9 cellular contexts compared by ENCODE assay signal in the genomic region with DNA sequence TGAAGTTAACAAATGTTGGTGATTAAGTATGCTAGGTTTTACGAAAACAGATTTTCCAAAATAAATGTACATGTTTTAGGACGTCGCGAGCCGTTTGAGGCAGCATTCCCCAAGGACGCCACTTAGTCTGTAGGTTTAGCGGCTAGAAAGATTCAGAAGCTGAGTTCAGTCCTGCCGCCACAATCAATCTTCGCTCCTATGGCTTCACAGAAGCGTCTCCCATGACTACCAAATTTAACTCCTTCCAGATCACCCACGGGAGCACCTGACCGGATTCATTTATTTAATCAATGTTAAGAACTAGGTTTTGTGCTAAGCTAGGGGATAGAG. TPM values are rescaled to one million over a fixed set of nuclear protein-coding genes. Genes with fewer than 3 reads are reported as not detected.
DNase-seq lines count a peak whose midpoint lies in the region; ATAC-seq, FAIRE-seq and TF ChIP-seq lines count a peak whose summit lies in the region.
"Had no signal": no experiment of that assay in that cellular context is flagged by ENCODE, and none has a peak within 500 bp of the region (broad histone marks: within the 10 kb centered on the region; RNA-seq: fewer than 3 reads in every experiment).

No MANE protein-coding gene starts in this region.

- no peaks in the 10 kb centered on the region for H3K9me3 ChIP-seq in SK-N-MC (ENCODE audit: low read depth, low read length)
- H3K9me3 ChIP-seq in endothelial cell of umbilical vein (replicated peaks; ENCODE audit: control insufficient read depth, insufficient read depth, low read length) = no peaks in the 10 kb centered on the region
- no peaks in the 10 kb centered on the region for H3K9me3 ChIP-seq in naive thymus-derived CD4-positive, alpha-beta T cell (ENCODE audit: control insufficient read depth in 2 of 3, low read length in 3 of 3)

- POLR2A ChIA-PET in endothelial cell of umbilical vein (lab: Charles Lee) = interaction anchor here (0.6 kb wide), 1 partner anchor 10 kb away, joined by 8 read pairs; no protein-coding TSS in a partner anchor
- POLR2A ChIA-PET in naive thymus-derived CD4-positive, alpha-beta T cell (lab: Charles Lee) = interaction anchor here (1.0 to 2.5 kb wide), 3 partner anchors 194 to 393 kb away, joined by 4 to 9 read pairs (median 7); a partner anchor contains a TSS

- H3K27me3 ChIP-seq in endothelial cell of umbilical vein (ENCODE audit: control insufficient read depth in 2 of 2, insufficient read depth in 2 of 2, low read length in 2 of 2) = no peaks in the 10 kb centered on the region
- H3K27me3 ChIP-seq in naive thymus-derived CD4-positive, alpha-beta T cell (ENCODE audit: control insufficient read depth in 2 of 2, insufficient read depth in 2 of 2, low read length in 2 of 2) = no peaks in the 10 kb centered on the region

- no peak for FAIRE-seq in endothelial cell of umbilical vein (lab: Jason Lieb, UNC)

- no peak for TF ChIP-seq CTCF in endothelial cell of umbilical vein (IDR thresholded peaks at IDR 0.05; ENCODE audit: extremely low read depth in 1 of 2, insufficient read depth in 1 of 2, low read depth in 1 of 2, low read length in 2 of 2)

- TSS peak; percentile 92 for BruUV-seq in endothelial cell of umbilical vein (replicated peaks; lab: Mats Ljungman, UMichigan)

- H3K4me2 ChIP-seq in endothelial cell of umbilical vein (ENCODE audit: insufficient read depth, low read length) = peak overlapping the region; percentile 93

- H3K27ac Mint-ChIP-seq in naive thymus-derived CD4-positive, alpha-beta T cell = peak overlapping the region; percentile 89 to 100 (median 99)

- H3K4me1 ChIP-seq in endothelial cell of umbilical vein (ENCODE audit: control insufficient read depth, extremely low read depth, insufficient read depth, low read length) = peaks cover 18% of the 10 kb centered on the region
- H3K4me1 ChIP-seq in naive thymus-derived CD4-positive, alpha-beta T cell (ENCODE audit: control insufficient read depth in 2 of 2, insufficient read depth in 2 of 2, low read length in 2 of 2) = peaks cover 4 to 12% of the 10 kb centered on the region in 2 donors

- CTCF ChIA-PET in endothelial cell of umbilical vein (lab: Charles Lee) = interaction anchor here (0.5 to 1.6 kb wide), 7 partner anchors 10 to 313 kb away, joined by 3 to 9 read pairs (median 5); a partner anchor contains a TSS
- CTCF ChIA-PET in naive thymus-derived CD4-positive, alpha-beta T cell (lab: Charles Lee) = no interaction called here

- H3K9me1 ChIP-seq in endothelial cell of umbilical vein (replicated peaks; ENCODE audit: control insufficient read depth, extremely low read depth, insufficient read depth, low read length) = no peaks in the 10 kb centered on the region

- dilution Hi-C loops in endothelial cell of umbilical vein (cut with MboI; ENCODE audit: extremely low pct_ligation_motif_present, low sequenced_read_pairs) = no loop called here

- H3K27ac ChIP-seq in SK-N-MC (peak overlapping the region; percentile 94), endothelial cell of umbilical vein (ENCODE audit: insufficient read depth, low read depth, low read length) (peak overlapping the region; percentile 95)
- peak overlapping the region; percentile 94 for H3K27ac ChIP-seq in naive thymus-derived CD4-positive, alpha-beta T cell (ENCODE audit: low read depth, low read length)

- no peak for TF ChIP-seq POLR2A in endothelial cell of umbilical vein (IDR thresholded peaks at IDR 0.05; ENCODE audit: low read depth, low read length)

- intact Hi-C loops in endothelial cell of umbilical vein (cut with micrococcal nuclease) = loop anchor here (10.0 kb wide), 1 partner anchor 110 kb away; a partner anchor contains a TSS
- intact Hi-C loops in naive thymus-derived CD4-positive, alpha-beta T cell (cut with micrococcal nuclease) = loop anchor here (2.0 to 10.0 kb wide), 6 partner anchors 254 to 1870 kb away; a partner anchor contains a TSS

- peaks cover 0 to 10% (median 0%) of the 10 kb centered on the region in 5 donors for H3K36me3 Mint-ChIP-seq in naive thymus-derived CD4-positive, alpha-beta T cell

- peak; percentile 30 for DNase-seq in COR-L47 (lab: John Stamatoyannopoulos, UW)
- no peak for DNase-seq in SK-N-MC (ENCODE audit: low read depth, low spot score)
- no peak for DNase-seq in endothelial cell of umbilical vein (ENCODE audit: low read depth, low spot score)
- peak in 1 of 9 donors; percentile 27 for DNase-seq in naive thymus-derived CD4-positive, alpha-beta T cell
- DNase-seq in RPMI8226 = no peak

- H3K27me3 Mint-ChIP-seq in naive thymus-derived CD4-positive, alpha-beta T cell = peaks cover 0 to 2% (median 0%) of the 10 kb centered on the region in 5 donors

- H3K9me3 Mint-ChIP-seq in naive thymus-derived CD4-positive, alpha-beta T cell = peaks cover 0 to 5% (median 0%) of the 10 kb centered on the region in 11 donors

- peak overlapping the region; percentile 98 for H3K4me3 ChIP-seq in SK-N-MC
- H3K4me3 ChIP-seq in endothelial cell of umbilical vein (replicated peaks in 1 of 3; ENCODE audit: insufficient read depth in 1 of 3, low read depth in 1 of 3, low read length in 3 of 3) = peak overlapping the region; percentile 77 to 84 (median 81)
- peak overlapping the region; percentile 92 for H3K4me3 ChIP-seq in naive thymus-derived CD4-positive, alpha-beta T cell (ENCODE audit: low read length)

- H3K9ac ChIP-seq in SK-N-MC (ENCODE audit: insufficient read length) (peak overlapping the region; percentile 95), endothelial cell of umbilical vein (replicated peaks; ENCODE audit: extremely low read depth, insufficient read depth, low read length) (peak overlapping the region; percentile 95)

- H3K79me2 ChIP-seq in endothelial cell of umbilical vein (ENCODE audit: control insufficient read depth, insufficient read depth, low read length) = peaks cover 42% of the 10 kb centered on the region

- ATAC-seq in HG02981 (IDR thresholded peaks at IDR 0.05; ENCODE audit: unreplicated experiment) (peak; percentile 5), HG03439 (IDR thresholded peaks at IDR 0.05; ENCODE audit: unreplicated experiment) (no peak), HG03139 (IDR thresholded peaks at IDR 0.05; ENCODE audit: unreplicated experiment) (no peak)
- no peak for ATAC-seq in naive thymus-derived CD4-positive, alpha-beta T cell

- peaks cover 12 to 45% (median 40%) of the 10 kb centered on the region in 7 donors for H3K4me1 Mint-ChIP-seq in naive thymus-derived CD4-positive, alpha-beta T cell

- peak overlapping the region; percentile 95 to 100 (median 98) for H3K4me3 Mint-ChIP-seq in naive thymus-derived CD4-positive, alpha-beta T cell

- H2AFZ ChIP-seq in endothelial cell of umbilical vein (ENCODE audit: low read depth, low read length) = peak overlapping the region; percentile 97

- H3K36me3 ChIP-seq in SK-N-MC (ENCODE audit: insufficient read depth, low read length) = peaks cover 18% of the 10 kb centered on the region
- H3K36me3 ChIP-seq in endothelial cell of umbilical vein (ENCODE audit: control insufficient read depth in 2 of 2, extremely low read depth in 1 of 2, insufficient read depth in 2 of 2, low read length in 2 of 2) = peaks cover 0 to 2% of the 10 kb centered on the region in 2 experiments
- peaks cover 0 to 7% (median 0%) of the 10 kb centered on the region in 3 experiments for H3K36me3 ChIP-seq in naive thymus-derived CD4-positive, alpha-beta T cell (ENCODE audit: control insufficient read depth in 2 of 3, insufficient read depth in 3 of 3, low read length in 3 of 3)

- H4K20me1 ChIP-seq in endothelial cell of umbilical vein (replicated peaks; ENCODE audit: control insufficient read depth, extremely low read depth, insufficient read depth, low read length) = no peaks in the 10 kb centered on the region

TF ChIP-seq in endothelial cell of umbilical vein, 7 proteins besides CTCF, POLR2A, EP300 and RAD21:
- no peak for TF ChIP-seq GATA2 (IDR thresholded peaks at IDR 0.05; ENCODE audit: insufficient read depth, insufficient read length, low read depth, low read length)
- TF ChIP-seq EZH2 (IDR thresholded peaks at IDR 0.05; ENCODE audit: borderline replicate concordance, low read depth, low read length, severe bottlenecking) = no peak
- TF ChIP-seq JUN (IDR thresholded peaks at IDR 0.05; ENCODE audit: borderline replicate concordance, insufficient read depth, insufficient read length, low read depth) = no peak
- TF ChIP-seq, protein P1, sequence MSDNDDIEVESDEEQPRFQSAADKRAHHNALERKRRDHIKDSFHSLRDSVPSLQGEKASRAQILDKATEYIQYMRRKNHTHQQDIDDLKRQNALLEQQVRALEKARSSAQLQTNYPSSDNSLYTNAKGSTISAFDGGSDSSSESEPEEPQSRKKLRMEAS (IDR thresholded peaks at IDR 0.05; ENCODE audit: insufficient read depth, insufficient read length) = no peak
- TF ChIP-seq FOS (IDR thresholded peaks at IDR 0.05; ENCODE audit: borderline replicate concordance, insufficient read depth, low read length) = no peak
- TF ChIP-seq POLR2AphosphoS5 (IDR thresholded peaks at IDR 0.05; ENCODE audit: insufficient read depth, low read depth, low read length) = no peak
- no peak for TF ChIP-seq MYC (IDR thresholded peaks at IDR 0.05; ENCODE audit: low read depth, low read length)

RNA-seq across cellular contexts. Expression of a gene that starts 0.8 kb away (rescaled TPM):
- 119 and 131 TPM in 2 replicates for total RNA-seq in endothelial cell of umbilical vein
- polyA plus RNA-seq in endothelial cell of umbilical vein = 9.7 and 16.5 TPM in 2 replicates
- polyA plus RNA-seq in endothelial cell of umbilical vein (2011; cell fraction: cytosol; rRNA removed) = 15.6 and 19.3 TPM in 2 replicates
- 5.3 and 7.3 TPM in 2 replicates for polyA plus RNA-seq in endothelial cell of umbilical vein (2011; cell fraction: nucleus; rRNA removed)
- polyA plus RNA-seq in endothelial cell of umbilical vein (2012) = 29.2 and 49.3 TPM in 2 replicates
- 23.1 and 23.6 TPM in 2 replicates for polyA minus RNA-seq in endothelial cell of umbilical vein
- 35.3 TPM for polyA minus RNA-seq in endothelial cell of umbilical vein (2011; cell fraction: cytosol; rRNA and poly(A)+ RNA removed)
- polyA minus RNA-seq in endothelial cell of umbilical vein (2011; cell fraction: nucleus; rRNA and poly(A)+ RNA removed) = 9.8 and 13.9 TPM in 2 replicates
- total RNA-seq in naive thymus-derived CD4-positive, alpha-beta T cell = 10 to 100 TPM; 14.7 to 36.6 (median 21.7) TPM
- 10 to 100 TPM; 12.2 to 12.6 TPM for polyA plus RNA-seq in naive thymus-derived CD4-positive, alpha-beta T cell

RNA-seq across cellular contexts. Expression of a gene that starts 43.9 kb away (rescaled TPM):
- total RNA-seq in endothelial cell of umbilical vein = 0.46 TPM in 1 of 2 replicates, not detected in the other
- polyA plus RNA-seq in endothelial cell of umbilical vein = 0.03 TPM in 1 of 2 replicates, not detected in the other
- polyA plus RNA-seq in endothelial cell of umbilical vein (2011; cell fraction: cytosol; rRNA removed) = not detected in 2 replicates
- 0.17 and 0.25 TPM in 2 replicates for polyA plus RNA-seq in endothelial cell of umbilical vein (2011; cell fraction: nucleus; rRNA removed)
- polyA plus RNA-seq in endothelial cell of umbilical vein (2012) = not detected in 2 replicates
- 0.15 TPM in 1 of 2 replicates, not detected in the other for polyA minus RNA-seq in endothelial cell of umbilical vein
- polyA minus RNA-seq in endothelial cell of umbilical vein (2011; cell fraction: cytosol; rRNA and poly(A)+ RNA removed) = not detected
- polyA minus RNA-seq in endothelial cell of umbilical vein (2011; cell fraction: nucleus; rRNA and poly(A)+ RNA removed) = 0.24 and 0.67 TPM in 2 replicates
- total RNA-seq in naive thymus-derived CD4-positive, alpha-beta T cell = under 1 TPM in 2 of 5 experiments, not detected in 3; 0.17 to 0.22 TPM
- polyA plus RNA-seq in naive thymus-derived CD4-positive, alpha-beta T cell = not detected
- total RNA-seq: T-helper 1 cell treated with Interleukin-12 subunit alpha and Interleukin-12 subunit beta and Interleukin-4 antibody, amounts not matched to agents 30 ng/mL and 1 ng/mL, for 36 hours had no signal
